ENCODE assay signal across 27 cellular contexts in genomic region chr9:136249881-136250559, GRCh38. TPM values are rescaled to one million over a fixed set of nuclear protein-coding genes. Genes with fewer than 3 reads are reported as not detected.
DNase-seq lines count a peak whose midpoint lies in the region; ATAC-seq and TF ChIP-seq lines count a peak whose summit lies in the region.
"Had no signal": no experiment of that assay in that cellular context is flagged by ENCODE, and none has a peak within 500 bp of the region (broad histone marks: within the 10 kb centered on the region; RNA-seq: fewer than 3 reads in every experiment).

No MANE protein-coding gene starts in this region.

- H4K20me1 ChIP-seq in H9 (ENCODE audit: control insufficient read depth, insufficient read depth, insufficient read length), result no peaks in the 10 kb centered on the region

- H3K4me3 ChIP-seq in adipocyte (ENCODE audit: low read length), result no peak overlapping the region
- H3K4me3 ChIP-seq: right atrium auricular region, SJCRH30, vagina had no signal

- no peak overlapping the region for H3K27ac ChIP-seq in H9 (ENCODE audit: insufficient read length, low read depth, low read length)
- H3K27ac ChIP-seq: neutrophil, right atrium auricular region, SJCRH30, vagina had no signal

- H3K9me3 ChIP-seq in H9 (ENCODE audit: control insufficient read depth, low read depth, low read length), result no peaks in the 10 kb centered on the region
- H3K9me3 ChIP-seq in adipocyte (ENCODE audit: control insufficient read depth, low read length), result no peaks in the 10 kb centered on the region
- H3K9me3 ChIP-seq: neutrophil, right atrium auricular region, SJCRH30, vagina had no signal

- ATAC-seq in HG03097 (IDR thresholded peaks at IDR 0.05; ENCODE audit: low FRiP score, unreplicated experiment), result no peak
- ATAC-seq: effector memory CD8-positive, alpha-beta T cell had no signal

- intact Hi-C loops in activated T-helper 1 cell treated with anti-CD3 and anti-CD28 coated beads, Interleukin-12 subunit alpha, Interleukin-12 subunit beta, Interleukin-2, Interleukin-4 antibody, amounts not matched to agents 30 ng/mL and 10 ng/mL and 1 ng/mL, durations not matched to agents 14 hours and 24 hours and 36 hours (cut with micrococcal nuclease), result loop anchor here (5.0 to 10.0 kb wide), 4 partner anchors 285 to 1355 kb away; partner anchors contain the start of genes ARRDC1, CAMSAP1, RABL6 and UBAC1
- intact Hi-C loops in cardiac septum (cut with DNase I), result no loop called here

- H3K79me2 ChIP-seq in H9 (ENCODE audit: insufficient read depth, low read length), result no peaks in the 10 kb centered on the region

- no peak for TF ChIP-seq CTCF in H9 (conservative IDR thresholded peaks at IDR 0.05)

- no peak overlapping the region for H2BK15ac ChIP-seq in H9 (ENCODE audit: low read depth, low read length)

- WGBS in H9 (ENCODE audit: extremely low coverage, insufficient read length, low lambda C conversion rate), result no CpG with 5 or more reads among the region's 30 CpGs

- peaks cover 2% of the 10 kb centered on the region for H3K23me2 ChIP-seq in H9 (ENCODE audit: insufficient read length, low read depth, low read length, poor library complexity, severe bottlenecking)

- H3K36me3 Mint-ChIP-seq in H9 (ENCODE audit: insufficient read depth in 1 of 3, low read depth in 3 of 3), result peaks cover 0 to 1% (median 0%) of the 10 kb centered on the region in 3 experiments; a peak in 1 of 7 replicates
- no peaks in the 10 kb centered on the region for H3K36me3 Mint-ChIP-seq in activated T-helper 1 cell treated with anti-CD3 and anti-CD28 coated beads, Interleukin-12 subunit alpha, Interleukin-12 subunit beta, Interleukin-2, Interleukin-4 antibody, amounts not matched to agents 30 ng/mL and 10 ng/mL and 1 ng/mL, durations not matched to agents 14 hours and 24 hours and 36 hours (ENCODE audit: low read depth)
- H3K36me3 Mint-ChIP-seq: activated naive CD4-positive, alpha-beta T cell treated with anti-CD3 and anti-CD28 coated beads, Interleukin-2, amount 10 ng/mL, durations not matched to agents 7 days and 5 days had no signal

- H4K8ac ChIP-seq in H9 (replicated peaks; ENCODE audit: insufficient read length, low read depth, low read length), result no peak overlapping the region

- no peak overlapping the region for H2BK5ac ChIP-seq in H9 (ENCODE audit: insufficient read length, low read length)

- no peak overlapping the region for H3K56ac ChIP-seq in H9 (ENCODE audit: insufficient read length, low read depth, low read length)

- H3K79me1 ChIP-seq in H9 (ENCODE audit: insufficient read depth, low read depth, low read length, poor library complexity, severe bottlenecking), result no peaks in the 10 kb centered on the region

- H3K27me3 ChIP-seq in H9 (ENCODE audit: insufficient read depth, low read length) (no peaks in the 10 kb centered on the region), adipocyte (replicated peaks; ENCODE audit: control insufficient read depth, insufficient read depth, low read length) (peaks cover 47% of the 10 kb centered on the region)
- H3K27me3 ChIP-seq: right atrium auricular region, vagina had no signal

- no peak overlapping the region for H2BK20ac ChIP-seq in H9 (ENCODE audit: low read depth, low read length, poor library complexity, severe bottlenecking)

- no peak overlapping the region for H3T11ph ChIP-seq in H9 (ENCODE audit: low read length)

- DNase-seq in AG08395 (ENCODE audit: low spot score) (peak; percentile 21), H9 (no peak), NCI-H2171 (lab: John Stamatoyannopoulos, UW) (peak; percentile 84), adipocyte (ENCODE audit: low read depth) (peak; percentile 29), cardiac septum (ENCODE audit: low spot score) (no peak), NCI-H526 (lab: John Stamatoyannopoulos, UW) (no peak)
- DNase-seq in activated T-helper 1 cell treated with anti-CD3 and anti-CD28 coated beads, Interleukin-12 subunit alpha, Interleukin-12 subunit beta, Interleukin-2, Interleukin-4 antibody, amounts not matched to agents 30 ng/mL and 10 ng/mL and 1 ng/mL, durations not matched to agents 14 hours and 24 hours and 36 hours (ENCODE audit: low spot score), result no peak
- DNase-seq: activated CD4-positive, alpha-beta memory T cell treated with anti-CD3 and anti-CD28 coated beads, Interleukin-2, amount 10 ng/mL, durations not matched to agents 7 days and 5 days; activated CD4-positive, CD25-positive, alpha-beta regulatory T cell; activated naive CD4-positive, alpha-beta T cell treated with anti-CD3 and anti-CD28 coated beads, Interleukin-2, amount 10 ng/mL, durations not matched to agents 7 days and 5 days; activated T-cell treated with anti-CD3 and anti-CD28 coated beads, Interleukin-2, amount 50 U/mL, for 1 hour; CD4-positive, alpha-beta T cell; DND-41; effector memory CD8-positive, alpha-beta T cell; KG1; NCI-H446 treated with DMSO at 0.1 percent for 48 hours; OCI-M1; SJCRH30; T-helper 2 cell had no signal

- H3K4ac ChIP-seq in H9 (ENCODE audit: low read depth, low read length), result no peak overlapping the region

- H3K4me3 Mint-ChIP-seq in H9, result no peak overlapping the region; a peak in 1 of 5 replicates
- no peak overlapping the region for H3K4me3 Mint-ChIP-seq in activated T-helper 1 cell treated with anti-CD3 and anti-CD28 coated beads, Interleukin-12 subunit alpha, Interleukin-12 subunit beta, Interleukin-2, Interleukin-4 antibody, amounts not matched to agents 30 ng/mL and 10 ng/mL and 1 ng/mL, durations not matched to agents 14 hours and 24 hours and 36 hours
- H3K4me3 Mint-ChIP-seq: activated CD4-positive, alpha-beta memory T cell treated with anti-CD3 and anti-CD28 coated beads, Interleukin-2, amount 10 ng/mL, durations not matched to agents 7 days and 5 days; activated naive CD4-positive, alpha-beta T cell treated with anti-CD3 and anti-CD28 coated beads, Interleukin-2, amount 10 ng/mL, durations not matched to agents 7 days and 5 days; CD4-positive, alpha-beta T cell; effector memory CD8-positive, alpha-beta T cell had no signal

- H3K4me2 ChIP-seq in H9 (ENCODE audit: insufficient read depth, insufficient read length, low read length), result no peak overlapping the region

- H3K4me1 Mint-ChIP-seq in H9, result peaks cover 10 to 30% of the 10 kb centered on the region in 2 experiments
- peaks cover under 1% of the 10 kb centered on the region for H3K4me1 Mint-ChIP-seq in activated T-helper 1 cell treated with anti-CD3 and anti-CD28 coated beads, Interleukin-12 subunit alpha, Interleukin-12 subunit beta, Interleukin-2, Interleukin-4 antibody, amounts not matched to agents 30 ng/mL and 10 ng/mL and 1 ng/mL, durations not matched to agents 14 hours and 24 hours and 36 hours (ENCODE audit: low read depth)

- no peak overlapping the region for H4K5ac ChIP-seq in H9 (ENCODE audit: insufficient read length, low read depth, low read length)

- H3K18ac ChIP-seq in H9 (ENCODE audit: insufficient read length, low read depth, low read length), result no peak overlapping the region

- peaks cover 18% of the 10 kb centered on the region for H3K27me3 Mint-ChIP-seq in H9 (ENCODE audit: low read depth)
- no peaks in the 10 kb centered on the region for H3K27me3 Mint-ChIP-seq in activated T-helper 1 cell treated with anti-CD3 and anti-CD28 coated beads, Interleukin-12 subunit alpha, Interleukin-12 subunit beta, Interleukin-2, Interleukin-4 antibody, amounts not matched to agents 30 ng/mL and 10 ng/mL and 1 ng/mL, durations not matched to agents 14 hours and 24 hours and 36 hours (ENCODE audit: insufficient read depth)
- H3K27me3 Mint-ChIP-seq: CD4-positive, alpha-beta T cell had no signal

- H2AFZ ChIP-seq in H9 (ENCODE audit: low read length), result no peak overlapping the region

- no peak overlapping the region for H2BK120ac ChIP-seq in H9 (ENCODE audit: low read depth, low read length, poor library complexity, severe bottlenecking)

- no peak overlapping the region for H3K9ac ChIP-seq in H9 (ENCODE audit: extremely low read depth, insufficient read length, low read length)
- no peak overlapping the region for H3K9ac ChIP-seq in adipocyte (ENCODE audit: low read length)

- no peak overlapping the region for H3K23ac ChIP-seq in H9 (ENCODE audit: insufficient read length, low read depth, low read length)

- H3K36me3 ChIP-seq in adipocyte (ENCODE audit: control insufficient read depth, insufficient read depth, low read length, severe bottlenecking), result no peaks in the 10 kb centered on the region
- H3K36me3 ChIP-seq: neutrophil, right atrium auricular region, SJCRH30, vagina had no signal

- H3K4me1 ChIP-seq in H9 (ENCODE audit: insufficient read depth, low read length) (no peaks in the 10 kb centered on the region), adipocyte (ENCODE audit: control insufficient read depth, insufficient read depth, low read length) (peaks cover 11% of the 10 kb centered on the region)

- no peak overlapping the region for H3K14ac ChIP-seq in H9 (ENCODE audit: insufficient read depth, low read length)

- peak overlapping the region in 2 of 3 experiments; percentile 7 to 55; a peak in 1 of 7 replicates for H3K27ac Mint-ChIP-seq in H9
- H3K27ac Mint-ChIP-seq in activated T-helper 1 cell treated with anti-CD3 and anti-CD28 coated beads, Interleukin-12 subunit alpha, Interleukin-12 subunit beta, Interleukin-2, Interleukin-4 antibody, amounts not matched to agents 30 ng/mL and 10 ng/mL and 1 ng/mL, durations not matched to agents 14 hours and 24 hours and 36 hours, result no peak overlapping the region
- H3K27ac Mint-ChIP-seq: activated CD4-positive, alpha-beta memory T cell treated with anti-CD3 and anti-CD28 coated beads, Interleukin-2, amount 10 ng/mL, durations not matched to agents 7 days and 5 days; activated naive CD4-positive, alpha-beta T cell treated with anti-CD3 and anti-CD28 coated beads, Interleukin-2, amount 10 ng/mL, durations not matched to agents 7 days and 5 days; CD4-positive, alpha-beta T cell; effector memory CD8-positive, alpha-beta T cell had no signal

- no peak overlapping the region for H4K91ac ChIP-seq in H9 (ENCODE audit: insufficient read length, low read depth, low read length)

- H2BK12ac ChIP-seq in H9 (ENCODE audit: insufficient read length, low read depth, low read length), result no peak overlapping the region

- H2AK5ac ChIP-seq in H9 (ENCODE audit: insufficient read length, low read length), result no peak overlapping the region

- H3K9me3 Mint-ChIP-seq in H9, result no peaks in the 10 kb centered on the region; a peak in 1 of 5 replicates
- H3K9me3 Mint-ChIP-seq in activated T-helper 1 cell treated with anti-CD3 and anti-CD28 coated beads, Interleukin-12 subunit alpha, Interleukin-12 subunit beta, Interleukin-2, Interleukin-4 antibody, amounts not matched to agents 30 ng/mL and 10 ng/mL and 1 ng/mL, durations not matched to agents 14 hours and 24 hours and 36 hours, result no peaks in the 10 kb centered on the region
- H3K9me3 Mint-ChIP-seq: activated CD4-positive, alpha-beta memory T cell treated with anti-CD3 and anti-CD28 coated beads, Interleukin-2, amount 10 ng/mL, durations not matched to agents 7 days and 5 days; activated naive CD4-positive, alpha-beta T cell treated with anti-CD3 and anti-CD28 coated beads, Interleukin-2, amount 10 ng/mL, durations not matched to agents 7 days and 5 days; CD4-positive, alpha-beta T cell; effector memory CD8-positive, alpha-beta T cell had no signal

RNA-seq across cellular contexts. Expression of gene QSOX2, which starts 4.4 kb away (rescaled TPM):
- total RNA-seq in H9 (2021), result 25.0 and 25.8 TPM in 2 replicates
- total RNA-seq in activated T-helper 1 cell treated with anti-CD3 and anti-CD28 coated beads, Interleukin-12 subunit alpha, Interleukin-12 subunit beta, Interleukin-2, Interleukin-4 antibody, amounts not matched to agents 30 ng/mL and 10 ng/mL and 1 ng/mL, durations not matched to agents 14 hours and 24 hours and 36 hours, result 27.9 and 28.6 TPM in 2 replicates
- 7.2 TPM for total RNA-seq in cardiac septum

RNA-seq across cellular contexts. Expression of gene LHX3, which starts 45.1 kb away (rescaled TPM):
- total RNA-seq in H9 (2021) (not detected in 2 replicates), cardiac septum (not detected)
- total RNA-seq in activated T-helper 1 cell treated with anti-CD3 and anti-CD28 coated beads, Interleukin-12 subunit alpha, Interleukin-12 subunit beta, Interleukin-2, Interleukin-4 antibody, amounts not matched to agents 30 ng/mL and 10 ng/mL and 1 ng/mL, durations not matched to agents 14 hours and 24 hours and 36 hours, result not detected in 2 replicates
- total RNA-seq: astrocyte, fibroblast of lung, liver, mucosa of gallbladder, SJCRH30, vagina had no signal

RNA-seq across cellular contexts. Expression of gene CCDC187, which starts 53.9 kb away (rescaled TPM):
- total RNA-seq in H9 (2021), result 0.07 and 0.09 TPM in 2 replicates
- not detected in 2 replicates for total RNA-seq in activated T-helper 1 cell treated with anti-CD3 and anti-CD28 coated beads, Interleukin-12 subunit alpha, Interleukin-12 subunit beta, Interleukin-2, Interleukin-4 antibody, amounts not matched to agents 30 ng/mL and 10 ng/mL and 1 ng/mL, durations not matched to agents 14 hours and 24 hours and 36 hours
- 0.03 TPM for total RNA-seq in cardiac septum
- total RNA-seq: activated CD4-positive, alpha-beta memory T cell treated with anti-CD3 and anti-CD28 coated beads, Interleukin-2, amount 10 ng/mL, durations not matched to agents 7 days and 5 days; CD4-positive, alpha-beta T cell; fibroblast of lung; right atrium auricular region; SJCRH30; vagina had no signal

Comparison
In these comparisons a context has a peak if more than half of its experiments do, and no peak if none do; other contexts are left out.
1. DNase-seq: peak in AG08395 (single experiment), NCI-H2171 (single experiment) and adipocyte (single experiment); none in H9 (single experiment), activated T-helper 1 cell treated with anti-CD3 and anti-CD28 coated beads, Interleukin-12 subunit alpha, Interleukin-12 subunit beta, Interleukin-2, Interleukin-4 antibody, amounts not matched to agents 30 ng/mL and 10 ng/mL and 1 ng/mL, durations not matched to agents 14 hours and 24 hours and 36 hours (single experiment), cardiac septum (single experiment) and NCI-H526 (0 of 2).